22 cellular contexts compared by ENCODE assay signal in the genomic region with DNA sequence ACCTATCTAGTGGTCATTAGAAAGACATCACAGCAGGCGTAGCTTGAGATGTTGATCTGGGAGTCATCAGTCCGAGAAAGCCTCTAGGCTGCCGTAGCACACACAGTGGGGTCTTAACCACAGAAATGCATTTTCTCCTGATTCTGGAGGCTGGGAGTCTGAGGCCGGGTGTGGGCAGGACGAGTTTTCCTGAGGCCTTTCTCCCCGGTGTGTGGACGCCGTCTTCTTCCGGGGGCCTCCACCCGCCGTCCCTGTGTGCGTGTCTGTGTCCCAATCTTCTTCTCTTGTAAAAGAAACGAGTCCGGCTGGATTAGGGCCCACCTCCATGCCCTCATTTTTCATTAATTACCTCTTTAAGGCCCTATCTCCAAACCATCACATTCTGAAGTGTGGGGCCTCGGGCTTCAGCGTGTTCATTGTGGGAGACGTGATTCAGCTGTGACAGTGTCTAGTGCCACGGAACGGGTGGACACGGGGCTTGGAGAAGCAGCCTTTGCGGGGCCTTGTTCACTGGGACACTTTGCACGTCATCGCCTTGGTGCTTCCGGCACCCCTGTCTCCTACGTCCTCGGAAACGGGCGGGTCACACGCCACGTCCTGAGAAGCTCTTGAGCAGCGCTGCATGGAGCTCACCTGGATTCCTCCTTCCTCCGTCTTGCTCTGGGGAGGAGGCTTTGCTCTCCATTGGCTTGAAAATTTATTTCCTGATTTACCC.
DNase-seq lines count a peak whose midpoint lies in the region; ATAC-seq and TF ChIP-seq lines count a peak whose summit lies in the region.
"Had no signal": no experiment of that assay in that cellular context is flagged by ENCODE, and none has a peak within 500 bp of the region (broad histone marks: within the 10 kb centered on the region; RNA-seq: fewer than 3 reads in every experiment).

No MANE protein-coding gene starts in this region.

- in situ Hi-C loops in transverse colon (cut with MboI; ENCODE audit: low pct_ligation_motif_present in 1 of 4, low pct_unique_long_range_greater_than_20kb in 1 of 4, low sequenced_read_pairs in 3 of 4), result no loop called here

- peaks cover 6% of the 10 kb centered on the region for H3K27me3 Mint-ChIP-seq in chondrocyte (ENCODE audit: low read depth)
- H3K27me3 Mint-ChIP-seq in type B pancreatic cell, result peaks cover 48% of the 10 kb centered on the region
- H3K27me3 Mint-ChIP-seq: B cell had no signal

- H3K4me3 Mint-ChIP-seq in chondrocyte (ENCODE audit: unreplicated experiment) (no peak overlapping the region), type B pancreatic cell (no peak overlapping the region)
- H3K4me3 Mint-ChIP-seq: B cell; CD4-positive, CD25-positive, alpha-beta regulatory T cell; CD8-positive, alpha-beta T cell; GM23338; HFFc6 had no signal

- TF ChIP-seq EP300 in transverse colon (IDR thresholded peaks at IDR 0.05; ENCODE audit: low read depth), result no peak

- H3K4me1 ChIP-seq in right atrium auricular region, result no peaks in the 10 kb centered on the region
- H3K4me1 ChIP-seq in heart right ventricle, result no peaks in the 10 kb centered on the region
- H3K4me1 ChIP-seq in transverse colon, result no peaks in the 10 kb centered on the region
- H3K4me1 ChIP-seq: Caco-2, HAP-1 had no signal

- intact Hi-C loops in heart right ventricle (cut with DNase I), result no loop called here
- intact Hi-C loops in transverse colon (cut with DNase I; ENCODE audit: low total_unique reads), result no loop called here

- H3K27me3 ChIP-seq in right atrium auricular region, result no peaks in the 10 kb centered on the region
- peaks cover 0 to 27% (median 9%) of the 10 kb centered on the region in 7 donors for H3K27me3 ChIP-seq in heart right ventricle
- H3K27me3 ChIP-seq in transverse colon, result no peaks in the 10 kb centered on the region
- H3K27me3 ChIP-seq: BLaER1 had no signal

- DNase-seq in right atrium auricular region (ENCODE audit: low spot score), result peak; percentile 26
- no peak for DNase-seq in heart right ventricle
- DNase-seq in chondrocyte (ENCODE audit: low spot score), result peak; percentile 87
- peak; percentile 53 for DNase-seq in islet precursor cell
- peak; percentile 53 for DNase-seq in type B pancreatic cell (ENCODE audit: extremely low spot score, unreplicated experiment)
- no peak for DNase-seq in activated T-cell treated with anti-CD3 and anti-CD28 coated beads, Interleukin-2, amount 50 U/mL, for 1 hour
- no peak for DNase-seq in transverse colon
- DNase-seq: Caco-2; CD4-positive, CD25-positive, alpha-beta regulatory T cell; CD8-positive, alpha-beta T cell; DMS153; DMS79; EL; GDM1; HFFc6 had no signal

- no peak overlapping the region for H3K4me3 ChIP-seq in right atrium auricular region
- H3K4me3 ChIP-seq in heart right ventricle, result no peak overlapping the region
- no peak overlapping the region for H3K4me3 ChIP-seq in transverse colon
- H3K4me3 ChIP-seq: BLaER1, GM12878, GM23338, HAP-1 had no signal

- H3K9me3 Mint-ChIP-seq in chondrocyte (ENCODE audit: low read depth) (peaks cover 9% of the 10 kb centered on the region), type B pancreatic cell (peaks cover 6% of the 10 kb centered on the region)

- H3K36me3 ChIP-seq in right atrium auricular region, result no peaks in the 10 kb centered on the region
- H3K36me3 ChIP-seq in heart right ventricle, result no peaks in the 10 kb centered on the region
- H3K36me3 ChIP-seq in transverse colon, result no peaks in the 10 kb centered on the region
- H3K36me3 ChIP-seq: BLaER1, HAP-1 had no signal

- TF ChIP-seq CTCF in right atrium auricular region (IDR thresholded peaks at IDR 0.05), result no peak
- TF ChIP-seq CTCF in heart right ventricle (IDR thresholded peaks at IDR 0.05), result no peak
- TF ChIP-seq CTCF in chondrocyte (IDR thresholded peaks at IDR 0.05), result no peak
- TF ChIP-seq CTCF in type B pancreatic cell (conservative IDR thresholded peaks at IDR 0.05), result no peak
- TF ChIP-seq CTCF in transverse colon (IDR thresholded peaks at IDR 0.05), result no peak

- ATAC-seq in heart right ventricle, result no peak
- no peak for ATAC-seq in GM21576 (IDR thresholded peaks at IDR 0.05; ENCODE audit: unreplicated experiment)
- ATAC-seq: CD8-positive, alpha-beta T cell; GM12878 had no signal

- H3K36me3 Mint-ChIP-seq in chondrocyte (ENCODE audit: low read depth) (no peaks in the 10 kb centered on the region), type B pancreatic cell (no peaks in the 10 kb centered on the region)
- H3K36me3 Mint-ChIP-seq: CD4-positive, CD25-positive, alpha-beta regulatory T cell; CD8-positive, alpha-beta T cell had no signal

- TF ChIP-seq POLR2A in transverse colon (IDR thresholded peaks at IDR 0.05), result no peak

- WGBS in heart right ventricle, 2 donors, result 82 to 84% methylated on average over 32 of the region's 32 CpGs
- WGBS in transverse colon (ENCODE audit: low coverage in 1 of 2), 2 donors, result 88% methylated on average over 32 of the region's 32 CpGs; no CpG with 5 or more reads in 1 of the 2 donors

- H3K27ac ChIP-seq in right atrium auricular region (no peak overlapping the region), heart right ventricle (no peak overlapping the region), transverse colon (no peak overlapping the region)
- H3K27ac ChIP-seq: BLaER1, C4-2B had no signal

- no peaks in the 10 kb centered on the region for H3K4me1 Mint-ChIP-seq in chondrocyte (ENCODE audit: low read depth)
- peaks cover 13% of the 10 kb centered on the region for H3K4me1 Mint-ChIP-seq in type B pancreatic cell (ENCODE audit: unreplicated experiment)
- H3K4me1 Mint-ChIP-seq: B cell; CD4-positive, CD25-positive, alpha-beta regulatory T cell had no signal

- no peak overlapping the region for H3K27ac Mint-ChIP-seq in chondrocyte (ENCODE audit: unreplicated experiment)
- H3K27ac Mint-ChIP-seq in type B pancreatic cell, result no peak overlapping the region
- H3K27ac Mint-ChIP-seq: B cell; CD8-positive, alpha-beta T cell; GM23338; HFFc6 had no signal

- no peaks in the 10 kb centered on the region for H3K9me3 ChIP-seq in right atrium auricular region
- peaks cover 0 to 11% (median 0%) of the 10 kb centered on the region in 11 donors for H3K9me3 ChIP-seq in heart right ventricle
- H3K9me3 ChIP-seq in transverse colon, result no peaks in the 10 kb centered on the region
- H3K9me3 ChIP-seq: BLaER1, Caco-2, HAP-1 had no signal

Comparison
In these comparisons a context has a peak if more than half of its experiments do, and no peak if none do; other contexts are left out.
1. DNase-seq: peak in right atrium auricular region (single experiment), chondrocyte (single experiment), islet precursor cell (single experiment) and type B pancreatic cell (single experiment); none in heart right ventricle (0 of 2), activated T-cell treated with anti-CD3 and anti-CD28 coated beads, Interleukin-2, amount 50 U/mL, for 1 hour (single experiment) and transverse colon (single experiment).